In the genomic region with DNA sequence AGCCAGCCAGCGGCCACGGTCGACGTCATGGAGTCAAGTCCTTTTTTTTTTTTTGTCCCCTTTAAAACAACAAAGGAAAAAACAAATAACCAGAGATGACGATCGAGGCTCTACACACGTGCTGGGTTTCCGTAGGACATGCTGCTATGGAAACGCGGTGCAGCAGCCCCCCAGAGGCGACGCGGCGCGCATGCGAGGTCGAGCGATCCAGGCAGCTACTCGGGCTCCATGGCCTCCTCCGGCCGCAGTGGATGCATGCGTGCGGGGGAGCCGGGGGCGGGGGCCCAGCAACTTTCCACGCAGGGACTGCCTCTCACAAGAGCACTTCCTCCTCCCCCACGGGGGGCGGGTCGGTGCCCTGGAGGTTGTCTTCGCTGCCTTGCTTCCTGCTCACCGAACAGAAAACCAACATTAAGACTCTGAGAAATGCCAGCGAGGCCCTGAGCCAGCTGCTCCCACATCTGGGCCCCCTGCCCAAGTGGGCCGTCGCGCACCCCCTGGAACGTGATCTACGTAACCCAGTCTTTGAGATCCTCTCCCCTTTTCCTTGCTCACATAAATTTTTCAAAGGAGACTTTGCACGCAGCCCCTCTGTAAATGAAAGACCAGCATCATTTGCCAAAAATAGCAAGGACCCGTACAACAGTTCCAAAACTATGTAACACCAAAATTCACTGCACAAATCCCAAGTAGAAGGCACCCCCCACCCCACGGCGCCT, we compare ENCODE assay signal across 8 cellular contexts. TPM values are rescaled to one million over a fixed set of nuclear protein-coding genes. Genes with fewer than 3 reads are reported as not detected.
DNase-seq lines count a peak whose midpoint lies in the region; ATAC-seq and TF ChIP-seq lines count a peak whose summit lies in the region.

No MANE protein-coding gene starts in this region.

- H3K27ac Mint-ChIP-seq in CD4-positive, alpha-beta T cell = peak overlapping the region; percentile 100
- H3K27ac Mint-ChIP-seq in central memory CD8-positive, alpha-beta T cell (ENCODE audit: low read depth) = peak overlapping the region; percentile 98
- H3K27ac Mint-ChIP-seq in Caco-2 (ENCODE audit: unreplicated experiment) = no peak overlapping the region

- peak overlapping the region; percentile 86 for H3K27ac ChIP-seq in CD4-positive, alpha-beta T cell (ENCODE audit: low read depth, low read length)

- H3K4me1 ChIP-seq in mucosa of descending colon (ENCODE audit: low read depth) (peaks cover 3% of the 10 kb centered on the region), Caco-2 (no peaks in the 10 kb centered on the region)

- TF ChIP-seq CTCF in CD4-positive, alpha-beta T cell (IDR thresholded peaks at IDR 0.05) = no peak
- no peak for TF ChIP-seq CTCF in mucosa of descending colon (IDR thresholded peaks at IDR 0.05)
- no peak for TF ChIP-seq CTCF in Caco-2 (IDR thresholded peaks at IDR 0.05; ENCODE audit: insufficient read depth in 1 of 2, low read depth in 1 of 2, low read length in 1 of 2, severe bottlenecking in 1 of 2, unreplicated experiment in 1 of 2)

- H3K4me3 Mint-ChIP-seq in CD4-positive, alpha-beta T cell = peak overlapping the region; percentile 90
- H3K4me3 Mint-ChIP-seq in central memory CD8-positive, alpha-beta T cell = peak overlapping the region; percentile 71
- H3K4me3 Mint-ChIP-seq in Caco-2 (ENCODE audit: unreplicated experiment) = no peak overlapping the region

- H3K27me3 ChIP-seq in CD4-positive, alpha-beta T cell (ENCODE audit: control insufficient read depth, insufficient read depth, low read length) = no peaks in the 10 kb centered on the region
- no peaks in the 10 kb centered on the region for H3K27me3 ChIP-seq in Caco-2 (replicated peaks; ENCODE audit: control insufficient read depth, insufficient read depth, low read length)

- no peaks in the 10 kb centered on the region for H3K9me3 Mint-ChIP-seq in CD4-positive, alpha-beta T cell
- no peaks in the 10 kb centered on the region for H3K9me3 Mint-ChIP-seq in central memory CD8-positive, alpha-beta T cell
- H3K9me3 Mint-ChIP-seq in Caco-2 (ENCODE audit: unreplicated experiment) = no peaks in the 10 kb centered on the region

- H3K9me3 ChIP-seq in CD4-positive, alpha-beta T cell (ENCODE audit: control insufficient read depth, low read length) = no peaks in the 10 kb centered on the region
- H3K9me3 ChIP-seq in mucosa of descending colon (no peaks in the 10 kb centered on the region), Caco-2 (no peaks in the 10 kb centered on the region)

- POLR2A ChIA-PET in CD4-positive, alpha-beta T cell (lab: Charles Lee) = interaction anchor here (0.9 to 2.9 kb wide), 9 partner anchors 10 to 949 kb away, joined by 3 to 43 read pairs (median 4); a partner anchor contains a TSS
- POLR2A ChIA-PET in Caco-2 (lab: Charles Lee) = no interaction called here

- BruUV-seq in Caco-2 (replicated peaks; lab: Mats Ljungman, UMichigan) = no TSS peak

- H3K4me3 ChIP-seq in mucosa of descending colon (no peak overlapping the region), Caco-2 (ENCODE audit: low read depth, low read length) (no peak overlapping the region)

- peaks cover 22% of the 10 kb centered on the region for H3K36me3 Mint-ChIP-seq in CD4-positive, alpha-beta T cell (ENCODE audit: low read depth)
- H3K36me3 Mint-ChIP-seq in central memory CD8-positive, alpha-beta T cell (ENCODE audit: insufficient read depth) = peaks cover 15% of the 10 kb centered on the region
- H3K36me3 Mint-ChIP-seq in Caco-2 (ENCODE audit: insufficient read depth, unreplicated experiment) = peaks cover 31% of the 10 kb centered on the region

- peaks cover 51% of the 10 kb centered on the region for H3K4me1 Mint-ChIP-seq in CD4-positive, alpha-beta T cell (ENCODE audit: low read depth)
- peaks cover 21% of the 10 kb centered on the region for H3K4me1 Mint-ChIP-seq in central memory CD8-positive, alpha-beta T cell
- H3K4me1 Mint-ChIP-seq in Caco-2 (ENCODE audit: low read depth, unreplicated experiment) = no peaks in the 10 kb centered on the region

- peak; percentile 84 to 99 (median 90) for DNase-seq in CD4-positive, alpha-beta T cell
- DNase-seq in central memory CD8-positive, alpha-beta T cell (ENCODE audit: low spot score in 2 of 2) = peak; percentile 83 to 87
- DNase-seq in mucosa of descending colon = peak; percentile 68 to 91 (median 80)
- peak; percentile 73 to 89 for DNase-seq in stimulated activated CD8-positive, alpha-beta memory T cell treated with anti-CD3 and anti-CD28 coated beads, Interleukin-4, amount 100 ng/mL, for 4 hours (ENCODE audit: low read depth in 2 of 2, low spot score in 1 of 2)
- no peak for DNase-seq in NCI-H2107 (lab: John Stamatoyannopoulos, UW)
- no peak for DNase-seq in Caco-2

- H3K36me3 ChIP-seq in mucosa of descending colon (ENCODE audit: low read depth) (no peaks in the 10 kb centered on the region), Caco-2 (ENCODE audit: control insufficient read depth, insufficient read depth, low read length) (no peaks in the 10 kb centered on the region; the same call in 1 of the 2 replicates)

- peak; percentile 92 for ATAC-seq in CD4-positive, alpha-beta T cell (ENCODE audit: poor library complexity)
- peak; percentile 85 to 88 for ATAC-seq in activated CD4-positive, CD25-positive, alpha-beta regulatory T cell treated with anti-CD3 and anti-CD28 coated beads, Interleukin-2, amount 50 U/mL, for 24 hours
- peak; percentile 91 for ATAC-seq in central memory CD8-positive, alpha-beta T cell (replicated peaks; ENCODE audit: extremely low read depth, poor library complexity, severe bottlenecking)
- ATAC-seq in mucosa of descending colon (peak; percentile 72), GM21786 (IDR thresholded peaks at IDR 0.05; ENCODE audit: unreplicated experiment) (no peak)

- CTCF ChIA-PET in CD4-positive, alpha-beta T cell (lab: Charles Lee) = interaction anchor here (1.2 to 3.2 kb wide), 3 partner anchors 10 to 181 kb away, joined by 3 to 18 read pairs (median 4); no protein-coding TSS in a partner anchor
- CTCF ChIA-PET in Caco-2 (lab: Charles Lee) = no interaction called here

- intact Hi-C loops in CD4-positive, alpha-beta T cell (cut with DNase I, micrococcal nuclease) = loop anchor here (1.0 to 5.0 kb wide), 6 partner anchors 16 to 553 kb away; a partner anchor contains a TSS
- intact Hi-C loops in mucosa of descending colon (cut with DNase I, micrococcal nuclease) (no loop called here), Caco-2 (cut with micrococcal nuclease; ENCODE audit: unreplicated experiment) (no loop called here)

- no peaks in the 10 kb centered on the region for H3K27me3 Mint-ChIP-seq in CD4-positive, alpha-beta T cell
- no peaks in the 10 kb centered on the region for H3K27me3 Mint-ChIP-seq in central memory CD8-positive, alpha-beta T cell
- no peaks in the 10 kb centered on the region for H3K27me3 Mint-ChIP-seq in Caco-2 (ENCODE audit: insufficient read depth, unreplicated experiment)

RNA-seq across cellular contexts. Expression of a gene that starts 30.7 kb away (rescaled TPM):
- total RNA-seq in CD4-positive, alpha-beta T cell = 10 to 100 TPM; 36.2 to 37.4 TPM
- total RNA-seq in mucosa of descending colon = 100 to 1,000 TPM in 2 of 3 donors, 10 to 100 TPM in 1; 83.6 to 194 (median 132) TPM
- 40.4 and 44.7 TPM in 2 replicates for total RNA-seq in Caco-2 (2022)

RNA-seq across cellular contexts. Expression of a gene that starts 55.9 kb away (rescaled TPM):
- 1 to 10 TPM; 6.7 to 6.8 TPM for total RNA-seq in CD4-positive, alpha-beta T cell
- total RNA-seq in mucosa of descending colon (10 to 100 TPM; 44.0 to 57.1 (median 47.3) TPM), Caco-2 (2022) (26.9 and 31.0 TPM in 2 replicates)

Comparison
In these comparisons a context has a peak if more than half of its experiments do, and no peak if none do; other contexts are left out.
1. DNase-seq: peak in CD4-positive, alpha-beta T cell (10 of 10), central memory CD8-positive, alpha-beta T cell (2 of 2), mucosa of descending colon (3 of 3) and stimulated activated CD8-positive, alpha-beta memory T cell treated with anti-CD3 and anti-CD28 coated beads, Interleukin-4, amount 100 ng/mL, for 4 hours (2 of 2); none in NCI-H2107 (single experiment) and Caco-2 (0 of 2).
2. intact Hi-C loops: an anchor here in CD4-positive, alpha-beta T cell (1.0 to 5.0 kb wide); none called in mucosa of descending colon and Caco-2.